In genomic region chr5:96316487-96316886, GRCh38 we compare ENCODE assay signal across 19 cellular contexts.
"Had no signal": no experiment of that assay in that cellular context is flagged by ENCODE, and none has a peak within 500 bp of the region (broad histone marks: within the 10 kb centered on the region; RNA-seq: fewer than 3 reads in every experiment).

No MANE protein-coding gene starts in this region.

- H3K27me3 ChIP-seq: foreskin keratinocyte, sigmoid colon, transverse colon, uterus had no signal

- DNase-seq: activated CD4-positive, alpha-beta T cell treated with anti-CD3 and anti-CD28 coated beads, Interleukin-2, amount 10 ng/mL, durations not matched to agents 7 days and 5 days; activated CD8-positive, alpha-beta memory T cell treated with anti-CD3 and anti-CD28 coated beads, Interleukin-2, amount 10 ng/mL, durations not matched to agents 7 days and 5 days; activated CD8-positive, alpha-beta T cell treated with anti-CD3 and anti-CD28 coated beads for 36 hours; activated effector memory CD4-positive, alpha-beta T cell treated with anti-CD3 and anti-CD28 coated beads, Interleukin-2, amount 50 U/mL, for 16 hours; activated naive CD4-positive, alpha-beta T cell treated with anti-CD3 and anti-CD28 coated beads, Interleukin-2, amount 10 ng/mL, durations not matched to agents 7 days and 5 days; activated T-cell treated with anti-CD3 and anti-CD28 coated beads for 4 hours; amygdala; foreskin keratinocyte; left ventricle myocardium superior; mucosa of descending colon; nephron progenitor cell; nucleus accumbens; sigmoid colon; stimulated activated CD4-positive, alpha-beta T cell treated with anti-CD3 and anti-CD28 coated beads, Interleukin-2, amount 100 ng/mL, for 48 hours; stimulated activated CD8-positive, alpha-beta memory T cell treated with anti-CD3 and anti-CD28 coated beads, Interleukin-4, amount 100 ng/mL, for 48 hours; stimulated activated naive B cell treated with anti-CD40 and anti-IgM and Interleukin-4, amounts not matched to agents 10 μg/mL and 1 μg/mL and 100 μg/mL, for 72 hours; transverse colon; uterus had no signal

- H3K4me1 ChIP-seq: sigmoid colon, transverse colon, uterus had no signal

- H3K4me3 ChIP-seq: mucosa of descending colon, sigmoid colon, transverse colon, uterus had no signal

- H3K9me3 ChIP-seq: mucosa of descending colon, sigmoid colon, transverse colon, uterus had no signal

- H3K27ac ChIP-seq: foreskin keratinocyte, sigmoid colon, transverse colon, uterus had no signal

- H3K36me3 ChIP-seq: sigmoid colon, transverse colon, uterus had no signal

- ATAC-seq: activated CD4-positive, CD25-positive, alpha-beta regulatory T cell treated with anti-CD3 and anti-CD28 coated beads, Interleukin-2, amount 50 U/mL, for 24 hours; activated CD8-positive, alpha-beta memory T cell treated with anti-CD3 and anti-CD28 coated beads, Interleukin-2, amount 10 ng/mL, durations not matched to agents 7 days and 5 days; activated CD8-positive, alpha-beta T cell treated with anti-CD3 and anti-CD28 coated beads for 36 hours; foreskin keratinocyte; left ventricle myocardium superior; mucosa of descending colon; stimulated activated naive B cell treated with anti-CD40 and anti-IgM and Interleukin-4, amounts not matched to agents 10 μg/mL and 1 μg/mL and 100 μg/mL, for 72 hours had no signal
